Comparison of ENCODE assay signal across 24 cellular contexts in genomic region chr1:81576996-81577697, GRCh38.
"Had no signal": no experiment of that assay in that cellular context is flagged by ENCODE, and none has a peak within 500 bp of the region (broad histone marks: within the 10 kb centered on the region; RNA-seq: fewer than 3 reads in every experiment).

No MANE protein-coding gene starts in this region.

- ATAC-seq: activated naive CD8-positive, alpha-beta T cell treated with anti-CD3 and anti-CD28 coated beads, Interleukin-2, amount 50 U/mL, for 24 hours; body of pancreas; esophagus mucosa; left colon; naive thymus-derived CD8-positive, alpha-beta T cell; stimulated activated naive B cell treated with anti-CD40 and anti-IgM and Interleukin-4, amounts not matched to agents 10 μg/mL and 1 μg/mL and 100 μg/mL, for 72 hours had no signal

- H3K36me3 Mint-ChIP-seq: mesothelial cell of epicardium; naive thymus-derived CD8-positive, alpha-beta T cell; stimulated activated naive B cell treated with anti-CD40 and anti-IgM and Interleukin-4, amounts not matched to agents 10 μg/mL and 1 μg/mL and 100 μg/mL, for 72 hours had no signal

- H3K4me3 ChIP-seq: body of pancreas, cardiac muscle cell, lung, sigmoid colon, smooth muscle cell, transverse colon had no signal

- H2AFZ ChIP-seq: parathyroid adenoma had no signal

- H3K27ac Mint-ChIP-seq: activated naive CD4-positive, alpha-beta T cell treated with anti-CD3 and anti-CD28 coated beads for 36 hours; activated naive CD8-positive, alpha-beta T cell treated with anti-CD3 and anti-CD28 coated beads, Interleukin-2, amount 50 U/mL, for 24 hours; dendritic cell treated with granulocyte-macrophage colony-stimulating factor and Interleukin-4, amounts not matched to agents 40 ng/mL and 50 ng/mL, for 4 days; mesothelial cell of epicardium; naive thymus-derived CD8-positive, alpha-beta T cell; stimulated activated naive B cell treated with anti-CD40 and anti-IgM and Interleukin-4, amounts not matched to agents 10 μg/mL and 1 μg/mL and 100 μg/mL, for 72 hours had no signal

- H3K79me2 ChIP-seq: parathyroid adenoma had no signal

- DNase-seq: activated CD4-positive, alpha-beta T cell treated with anti-CD3 and anti-CD28 coated beads, Interleukin-2, amount 50 U/mL, for 4 hours; activated naive CD4-positive, alpha-beta T cell treated with anti-CD3 and anti-CD28 coated beads for 36 hours; activated naive CD8-positive, alpha-beta T cell treated with anti-CD3 and anti-CD28 coated beads, Interleukin-2, amount 50 U/mL, for 24 hours; activated T-cell treated with anti-CD3 and anti-CD28 coated beads, Interleukin-2, amount 50 U/mL, for 48 hours; body of pancreas; effector CD8-positive, alpha-beta T cell; foreskin melanocyte; islet precursor cell; left colon; naive thymus-derived CD8-positive, alpha-beta T cell; nucleus accumbens; sigmoid colon; stimulated activated CD4-positive, alpha-beta T cell treated with anti-CD3 and anti-CD28 coated beads, Interleukin-2, amount 100 ng/mL, for 48 hours; stimulated activated CD8-positive, alpha-beta memory T cell treated with anti-CD3 and anti-CD28 coated beads, Interleukin-4, amount 100 ng/mL, for 48 hours; stimulated activated naive B cell treated with anti-CD40 and anti-IgM and Interleukin-4, amounts not matched to agents 10 μg/mL and 1 μg/mL and 100 μg/mL, for 72 hours; T-helper 9 cell; transverse colon had no signal

- H3K4me2 ChIP-seq: smooth muscle cell had no signal

- H3K9me3 Mint-ChIP-seq: activated naive CD4-positive, alpha-beta T cell treated with anti-CD3 and anti-CD28 coated beads for 36 hours; activated naive CD8-positive, alpha-beta T cell treated with anti-CD3 and anti-CD28 coated beads, Interleukin-2, amount 50 U/mL, for 24 hours; dendritic cell treated with granulocyte-macrophage colony-stimulating factor and Interleukin-4, amounts not matched to agents 40 ng/mL and 50 ng/mL, for 4 days; mesothelial cell of epicardium; naive thymus-derived CD8-positive, alpha-beta T cell; stimulated activated naive B cell treated with anti-CD40 and anti-IgM and Interleukin-4, amounts not matched to agents 10 μg/mL and 1 μg/mL and 100 μg/mL, for 72 hours had no signal

- H3K4me3 Mint-ChIP-seq: activated naive CD4-positive, alpha-beta T cell treated with anti-CD3 and anti-CD28 coated beads for 36 hours; activated naive CD8-positive, alpha-beta T cell treated with anti-CD3 and anti-CD28 coated beads, Interleukin-2, amount 50 U/mL, for 24 hours; dendritic cell treated with granulocyte-macrophage colony-stimulating factor and Interleukin-4, amounts not matched to agents 40 ng/mL and 50 ng/mL, for 4 days; mesothelial cell of epicardium; naive thymus-derived CD8-positive, alpha-beta T cell; stimulated activated naive B cell treated with anti-CD40 and anti-IgM and Interleukin-4, amounts not matched to agents 10 μg/mL and 1 μg/mL and 100 μg/mL, for 72 hours had no signal

- H3K27ac ChIP-seq: body of pancreas, cardiac muscle cell, parathyroid adenoma, sigmoid colon, transverse colon had no signal

- H3K27me3 ChIP-seq: body of pancreas, cardiac muscle cell, sigmoid colon, transverse colon had no signal

- H3K36me3 ChIP-seq: cardiac muscle cell, sigmoid colon, transverse colon had no signal

- H3K9ac ChIP-seq: parathyroid adenoma had no signal

- H3K27me3 Mint-ChIP-seq: activated naive CD8-positive, alpha-beta T cell treated with anti-CD3 and anti-CD28 coated beads, Interleukin-2, amount 50 U/mL, for 24 hours; dendritic cell treated with granulocyte-macrophage colony-stimulating factor and Interleukin-4, amounts not matched to agents 40 ng/mL and 50 ng/mL, for 4 days; stimulated activated naive B cell treated with anti-CD40 and anti-IgM and Interleukin-4, amounts not matched to agents 10 μg/mL and 1 μg/mL and 100 μg/mL, for 72 hours had no signal

- H3K9me3 ChIP-seq: body of pancreas, sigmoid colon, transverse colon had no signal

- H3K4me1 Mint-ChIP-seq: activated naive CD8-positive, alpha-beta T cell treated with anti-CD3 and anti-CD28 coated beads, Interleukin-2, amount 50 U/mL, for 24 hours; naive thymus-derived CD8-positive, alpha-beta T cell; stimulated activated naive B cell treated with anti-CD40 and anti-IgM and Interleukin-4, amounts not matched to agents 10 μg/mL and 1 μg/mL and 100 μg/mL, for 72 hours had no signal

- H3K4me1 ChIP-seq: body of pancreas, parathyroid adenoma, sigmoid colon, transverse colon had no signal
